In the genomic region with DNA sequence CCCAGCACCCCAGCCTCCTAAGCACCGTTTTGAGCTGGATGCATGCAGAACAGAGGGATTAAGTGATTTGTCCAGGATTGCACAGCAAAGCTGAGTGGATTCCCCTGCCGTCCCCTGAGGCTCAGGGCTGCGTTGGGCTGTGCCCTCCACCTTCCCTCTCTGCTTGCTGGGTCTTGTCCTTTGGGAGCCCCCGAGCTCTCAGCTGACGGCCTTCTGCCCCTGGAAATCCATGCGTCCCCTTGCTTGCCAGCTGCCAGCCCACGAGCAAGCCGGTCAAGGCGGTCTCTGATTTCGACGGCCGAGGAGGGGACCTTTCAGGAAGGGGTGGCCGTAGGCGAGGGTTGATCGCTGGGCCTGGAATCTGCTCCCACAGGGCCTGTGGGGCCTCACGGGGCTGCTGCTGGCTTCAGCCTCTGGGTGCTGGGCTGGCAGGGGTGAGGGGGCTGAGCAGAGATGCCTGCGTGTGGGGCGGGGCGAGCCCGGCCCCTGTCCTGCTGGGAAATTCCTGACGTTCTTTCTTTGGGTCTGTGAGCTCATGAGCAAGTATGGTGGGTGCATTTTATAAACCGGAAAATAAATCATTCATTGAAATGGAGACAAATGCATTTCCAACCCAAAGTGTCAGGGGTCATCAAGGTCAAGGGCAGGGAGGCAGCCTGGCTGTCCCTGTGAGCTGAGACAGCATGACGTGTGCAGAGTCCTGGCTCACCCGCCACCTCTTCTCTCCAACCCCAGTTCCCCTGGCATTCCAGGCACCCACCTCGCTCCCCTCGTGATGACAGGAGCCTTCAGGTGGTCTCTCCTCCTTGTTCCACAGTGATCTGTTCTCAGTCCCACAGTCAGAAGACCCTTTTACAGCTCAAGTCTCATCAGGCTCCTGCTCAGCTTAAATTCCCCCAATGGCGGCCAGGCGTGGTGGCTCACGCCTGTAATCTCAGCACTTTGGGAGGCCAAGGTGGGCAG, we compare ENCODE assay signal across 19 cellular contexts. TPM values are rescaled to one million over a fixed set of nuclear protein-coding genes. Genes with fewer than 3 reads are reported as not detected.
"Had no signal": no experiment of that assay in that cellular context is flagged by ENCODE, and none has a peak within 500 bp of the region (broad histone marks: within the 10 kb centered on the region; RNA-seq: fewer than 3 reads in every experiment).

No MANE protein-coding gene starts in this region.

- DNase-seq: activated B cell treated with CpG ODN at 0.5 μM for 24 hours; activated CD4-positive, alpha-beta T cell treated with anti-CD3 and anti-CD28 coated beads, Interleukin-2, amount 10 ng/mL, durations not matched to agents 7 days and 5 days; activated CD8-positive, alpha-beta memory T cell treated with anti-CD3 and anti-CD28 coated beads for 24 hours; activated naive CD4-positive, alpha-beta T cell treated with Interleukin-2 at 50 U/mL for 16 hours; activated naive CD8-positive, alpha-beta T cell treated with anti-CD3 and anti-CD28 coated beads, Interleukin-2, amount 50 U/mL, for 24 hours; caudate nucleus; cortex of kidney; erythroblast; left ventricle myocardium superior; naive B cell; stimulated activated CD4-positive, alpha-beta T cell treated with anti-CD3 and anti-CD28 coated beads, Interleukin-4, amount 100 ng/mL, for 24 hours; stomach; T-helper 2 cell had no signal

- H3K4me3 ChIP-seq: stomach, thoracic aorta, vagina had no signal

- H3K27ac ChIP-seq: neutrophil, stomach, thoracic aorta, vagina had no signal

- H3K27me3 ChIP-seq: vagina had no signal

- H3K36me3 ChIP-seq: neutrophil, stomach, thoracic aorta, vagina had no signal

- H3K27me3 Mint-ChIP-seq: activated CD4-positive, alpha-beta T cell treated with anti-CD3 and anti-CD28 coated beads, Interleukin-2, amount 10 ng/mL, durations not matched to agents 7 days and 5 days had no signal

- H3K4me1 Mint-ChIP-seq: activated B cell treated with CpG ODN at 0.5 μM for 24 hours; activated CD4-positive, alpha-beta T cell treated with anti-CD3 and anti-CD28 coated beads, Interleukin-2, amount 10 ng/mL, durations not matched to agents 7 days and 5 days; activated naive CD8-positive, alpha-beta T cell treated with anti-CD3 and anti-CD28 coated beads, Interleukin-2, amount 50 U/mL, for 24 hours; naive B cell had no signal

- H3K36me3 Mint-ChIP-seq: naive B cell had no signal

- ATAC-seq: activated naive CD8-positive, alpha-beta T cell treated with anti-CD3 and anti-CD28 coated beads, Interleukin-2, amount 50 U/mL, for 24 hours; left ventricle myocardium superior had no signal

- H3K9me3 ChIP-seq: neutrophil, stomach, thoracic aorta, vagina had no signal

- H3K4me3 Mint-ChIP-seq: activated B cell treated with CpG ODN at 0.5 μM for 24 hours; activated CD4-positive, alpha-beta T cell treated with anti-CD3 and anti-CD28 coated beads, Interleukin-2, amount 10 ng/mL, durations not matched to agents 7 days and 5 days; activated naive CD8-positive, alpha-beta T cell treated with anti-CD3 and anti-CD28 coated beads, Interleukin-2, amount 50 U/mL, for 24 hours; naive B cell had no signal

- H3K9me3 Mint-ChIP-seq: activated B cell treated with CpG ODN at 0.5 μM for 24 hours; activated CD4-positive, alpha-beta T cell treated with anti-CD3 and anti-CD28 coated beads, Interleukin-2, amount 10 ng/mL, durations not matched to agents 7 days and 5 days; activated naive CD8-positive, alpha-beta T cell treated with anti-CD3 and anti-CD28 coated beads, Interleukin-2, amount 50 U/mL, for 24 hours; naive B cell had no signal

- H3K4me1 ChIP-seq: stomach, vagina had no signal

- H3K27ac Mint-ChIP-seq: activated B cell treated with CpG ODN at 0.5 μM for 24 hours; activated CD4-positive, alpha-beta T cell treated with anti-CD3 and anti-CD28 coated beads, Interleukin-2, amount 10 ng/mL, durations not matched to agents 7 days and 5 days; activated naive CD8-positive, alpha-beta T cell treated with anti-CD3 and anti-CD28 coated beads, Interleukin-2, amount 50 U/mL, for 24 hours; naive B cell; progenitor cell of endocrine pancreas had no signal

RNA-seq across cellular contexts. Expression of a gene that starts 28.1 kb away (rescaled TPM):
- total RNA-seq: activated B cell treated with CpG ODN at 0.5 μM for 24 hours; activated CD4-positive, alpha-beta T cell treated with anti-CD3 and anti-CD28 coated beads, Interleukin-2, amount 10 ng/mL, durations not matched to agents 7 days and 5 days; left ventricle myocardium superior; mesenteric fat pad; progenitor cell of endocrine pancreas; stomach; thoracic aorta; vagina had no signal
- polyA plus RNA-seq: keratinocyte, stomach had no signal

RNA-seq across cellular contexts. Expression of a gene that starts 43.2 kb away (rescaled TPM):
- total RNA-seq: activated B cell treated with CpG ODN at 0.5 μM for 24 hours; activated CD4-positive, alpha-beta T cell treated with anti-CD3 and anti-CD28 coated beads, Interleukin-2, amount 10 ng/mL, durations not matched to agents 7 days and 5 days; left ventricle myocardium superior; mesenteric fat pad; progenitor cell of endocrine pancreas; stomach; thoracic aorta; vagina had no signal
- polyA plus RNA-seq: stomach had no signal
